Comparison of ENCODE assay signal across 28 cellular contexts in the genomic region with DNA sequence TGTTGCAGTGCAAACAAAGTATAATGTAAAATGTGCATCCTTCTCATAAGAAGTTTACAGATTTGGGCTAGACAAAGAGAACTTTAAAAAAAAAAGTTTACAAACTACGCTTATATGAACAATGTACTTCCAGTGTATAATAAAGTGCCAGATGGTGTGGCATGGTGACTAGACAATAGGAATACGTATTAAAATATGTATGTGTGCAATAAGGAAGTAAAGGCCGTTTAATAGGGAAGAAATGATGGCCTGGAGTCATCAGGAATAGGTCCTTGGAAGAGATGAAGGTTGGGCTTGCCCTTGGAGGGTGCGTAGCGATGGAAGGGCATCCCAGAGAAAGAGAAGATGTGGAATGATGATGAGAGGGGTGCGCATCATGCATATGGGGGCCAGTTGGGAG.
"Had no signal": no experiment of that assay in that cellular context is flagged by ENCODE, and none has a peak within 500 bp of the region (broad histone marks: within the 10 kb centered on the region; RNA-seq: fewer than 3 reads in every experiment).

No MANE protein-coding gene starts in this region.

- H3K27me3 ChIP-seq: neural progenitor cell, ovary, right lobe of liver, sigmoid colon, stomach, thyroid gland, tibial nerve, upper lobe of left lung, vagina had no signal

- H3K27ac ChIP-seq: neural progenitor cell, ovary, parathyroid adenoma, psoas muscle, right lobe of liver, sigmoid colon, stomach, thoracic aorta, thyroid gland, tibial nerve, upper lobe of left lung, vagina had no signal

- ATAC-seq: natural killer cell treated with Interleukin-12 subunit alpha and Interleukin-12 subunit beta and Interleukin-15 and Interleukin-18, amount 100 ng/mL, for 72 hours; psoas muscle; right cardiac atrium; right lobe of liver; stimulated activated effector memory CD8-positive, alpha-beta T cell treated with anti-CD3 and anti-CD28 coated beads, Interleukin-12 subunit alpha, Interleukin-12 subunit beta, amount 100 ng/mL, for 72 hours; stimulated activated naive B cell treated with anti-CD40 and anti-IgM and Interleukin-4, amounts not matched to agents 10 μg/mL and 1 μg/mL and 100 μg/mL, for 72 hours had no signal

- H3K27ac Mint-ChIP-seq: natural killer cell treated with Interleukin-12 subunit alpha and Interleukin-12 subunit beta and Interleukin-15 and Interleukin-18, amount 100 ng/mL, for 72 hours; progenitor cell of endocrine pancreas; stimulated activated effector memory CD8-positive, alpha-beta T cell treated with anti-CD3 and anti-CD28 coated beads, Interleukin-12 subunit alpha, Interleukin-12 subunit beta, amount 100 ng/mL, for 72 hours; stimulated activated naive B cell treated with anti-CD40 and anti-IgM and Interleukin-4, amounts not matched to agents 10 μg/mL and 1 μg/mL and 100 μg/mL, for 72 hours; stimulated activated naive CD8-positive, alpha-beta T cell treated with anti-CD3 and anti-CD28 coated beads, Interleukin-15, Interleukin-2, amounts not matched to agents 100 ng/mL and 50 ng/mL, for 24 hours had no signal

- H3K9me3 Mint-ChIP-seq: natural killer cell treated with Interleukin-12 subunit alpha and Interleukin-12 subunit beta and Interleukin-15 and Interleukin-18, amount 100 ng/mL, for 72 hours; neural progenitor cell; stimulated activated effector memory CD8-positive, alpha-beta T cell treated with anti-CD3 and anti-CD28 coated beads, Interleukin-12 subunit alpha, Interleukin-12 subunit beta, amount 100 ng/mL, for 72 hours; stimulated activated naive B cell treated with anti-CD40 and anti-IgM and Interleukin-4, amounts not matched to agents 10 μg/mL and 1 μg/mL and 100 μg/mL, for 72 hours; stimulated activated naive CD8-positive, alpha-beta T cell treated with anti-CD3 and anti-CD28 coated beads, Interleukin-15, Interleukin-2, amounts not matched to agents 100 ng/mL and 50 ng/mL, for 24 hours had no signal

- H3K9me3 ChIP-seq: ovary, psoas muscle, right lobe of liver, sigmoid colon, stomach, thoracic aorta, thyroid gland, tibial nerve, upper lobe of left lung, vagina had no signal

- H3K4me3 Mint-ChIP-seq: natural killer cell treated with Interleukin-12 subunit alpha and Interleukin-12 subunit beta and Interleukin-15 and Interleukin-18, amount 100 ng/mL, for 72 hours; neural progenitor cell; stimulated activated effector memory CD8-positive, alpha-beta T cell treated with anti-CD3 and anti-CD28 coated beads, Interleukin-12 subunit alpha, Interleukin-12 subunit beta, amount 100 ng/mL, for 72 hours; stimulated activated naive B cell treated with anti-CD40 and anti-IgM and Interleukin-4, amounts not matched to agents 10 μg/mL and 1 μg/mL and 100 μg/mL, for 72 hours; stimulated activated naive CD8-positive, alpha-beta T cell treated with anti-CD3 and anti-CD28 coated beads, Interleukin-15, Interleukin-2, amounts not matched to agents 100 ng/mL and 50 ng/mL, for 24 hours had no signal

- H3K4me3 ChIP-seq: neural progenitor cell, ovary, psoas muscle, right lobe of liver, sigmoid colon, stomach, thoracic aorta, thyroid gland, tibial nerve, upper lobe of left lung, vagina had no signal

- H3K4me1 Mint-ChIP-seq: stimulated activated effector memory CD8-positive, alpha-beta T cell treated with anti-CD3 and anti-CD28 coated beads, Interleukin-12 subunit alpha, Interleukin-12 subunit beta, amount 100 ng/mL, for 72 hours had no signal

- H3K27me3 Mint-ChIP-seq: progenitor cell of endocrine pancreas had no signal

- H3K36me3 ChIP-seq: neural progenitor cell, ovary, right lobe of liver, sigmoid colon, stomach, thoracic aorta, thyroid gland, tibial nerve, upper lobe of left lung, vagina had no signal

- H3K36me3 Mint-ChIP-seq: natural killer cell treated with Interleukin-12 subunit alpha and Interleukin-12 subunit beta and Interleukin-15 and Interleukin-18, amount 100 ng/mL, for 72 hours; stimulated activated effector memory CD8-positive, alpha-beta T cell treated with anti-CD3 and anti-CD28 coated beads, Interleukin-12 subunit alpha, Interleukin-12 subunit beta, amount 100 ng/mL, for 72 hours; stimulated activated naive B cell treated with anti-CD40 and anti-IgM and Interleukin-4, amounts not matched to agents 10 μg/mL and 1 μg/mL and 100 μg/mL, for 72 hours had no signal

- FAIRE-seq: small intestine, urothelium cell line had no signal

- DNase-seq: occipital lobe; ovary; posterior cingulate gyrus; psoas muscle; right cardiac atrium; right lobe of liver; sigmoid colon; small intestine; stimulated activated CD4-positive, alpha-beta T cell treated with anti-CD3 and anti-CD28 coated beads, Interleukin-15, amount 100 ng/mL, for 24 hours; stimulated activated CD4-positive, alpha-beta T cell treated with anti-CD3 and anti-CD28 coated beads, Interleukin-2, amount 100 ng/mL, for 24 hours; stimulated activated CD4-positive, alpha-beta T cell treated with anti-CD3 and anti-CD28 coated beads, Interleukin-2, amount 100 ng/mL, for 48 hours; stimulated activated CD4-positive, alpha-beta T cell treated with anti-CD3 and anti-CD28 coated beads, Interleukin-4, amount 100 ng/mL, for 24 hours; stimulated activated naive B cell treated with anti-CD40 and anti-IgM and Interleukin-4, amounts not matched to agents 10 μg/mL and 1 μg/mL and 100 μg/mL, for 72 hours; stimulated activated naive CD4-positive, alpha-beta T cell treated with Interleukin-2 at 50 U/mL for 16 hours; stomach; thyroid gland; trophoblast cell; upper lobe of left lung had no signal

- H3K4me1 ChIP-seq: parathyroid adenoma, right lobe of liver, vagina had no signal
